In the genomic region with DNA sequence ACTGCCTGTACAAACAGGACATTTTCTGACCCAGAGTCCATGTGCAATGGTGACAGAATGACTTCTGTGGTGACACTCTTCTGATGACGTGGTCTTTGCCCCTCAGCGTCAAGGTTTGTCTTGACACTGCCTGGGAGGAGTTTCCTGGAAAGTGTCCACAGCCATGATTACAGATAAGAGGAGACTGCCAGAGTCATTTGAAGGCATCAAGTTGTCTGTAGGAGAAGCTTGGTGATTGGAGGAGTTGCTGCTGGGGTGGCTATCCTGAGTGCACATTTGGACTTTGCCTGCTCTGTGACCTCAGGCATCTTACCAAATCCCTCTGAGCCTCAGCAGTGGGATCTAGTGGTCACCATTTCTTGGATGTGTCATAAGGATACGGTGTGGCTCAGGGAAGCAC, we compare ENCODE assay signal across 1 cellular context.
A peak's percentile ranks its signal among the peaks of the same experiment; 100 is the strongest.
TF ChIP-seq lines count a peak whose summit lies in the region.

No MANE protein-coding gene starts in this region.

TF ChIP-seq in K562, 482 proteins besides CTCF, POLR2A, EP300 and RAD21 (continued from another document and continues in another):
- TF ChIP-seq, protein P1, sequence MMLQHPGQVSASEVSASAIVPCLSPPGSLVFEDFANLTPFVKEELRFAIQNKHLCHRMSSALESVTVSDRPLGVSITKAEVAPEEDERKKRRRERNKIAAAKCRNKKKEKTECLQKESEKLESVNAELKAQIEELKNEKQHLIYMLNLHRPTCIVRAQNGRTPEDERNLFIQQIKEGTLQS (IDR thresholded peaks at IDR 0.05), result peak; percentile 77
- TF ChIP-seq, protein P1 (CRISPR knock-in tag; conservative IDR thresholded peaks at IDR 0.05), result no peak
- peak; percentile 23 for TF ChIP-seq TBP (optimal IDR thresholded peaks at IDR 0.05; ENCODE audit: low read depth, low read length)
- peak; percentile 93 for TF ChIP-seq MTA3 (IDR thresholded peaks at IDR 0.05; ENCODE audit: borderline replicate concordance)
- no peak for TF ChIP-seq ADNP (tag; IDR thresholded peaks at IDR 0.05)
- TF ChIP-seq, protein P2, sequence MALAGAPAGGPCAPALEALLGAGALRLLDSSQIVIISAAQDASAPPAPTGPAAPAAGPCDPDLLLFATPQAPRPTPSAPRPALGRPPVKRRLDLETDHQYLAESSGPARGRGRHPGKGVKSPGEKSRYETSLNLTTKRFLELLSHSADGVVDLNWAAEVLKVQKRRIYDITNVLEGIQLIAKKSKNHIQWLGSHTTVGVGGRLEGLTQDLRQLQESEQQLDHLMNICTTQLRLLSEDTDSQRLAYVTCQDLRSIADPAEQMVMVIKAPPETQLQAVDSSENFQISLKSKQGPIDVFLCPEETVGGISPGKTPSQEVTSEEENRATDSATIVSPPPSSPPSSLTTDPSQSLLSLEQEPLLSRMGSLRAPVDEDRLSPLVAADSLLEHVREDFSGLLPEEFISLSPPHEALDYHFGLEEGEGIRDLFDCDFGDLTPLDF (CRISPR knock-in tag; IDR thresholded peaks at IDR 0.05), result no peak
- peak; percentile 67 for TF ChIP-seq ZFP36 (IDR thresholded peaks at IDR 0.05; ENCODE audit: low read depth, low read length, partially characterized antibody)
- TF ChIP-seq, protein P3, sequence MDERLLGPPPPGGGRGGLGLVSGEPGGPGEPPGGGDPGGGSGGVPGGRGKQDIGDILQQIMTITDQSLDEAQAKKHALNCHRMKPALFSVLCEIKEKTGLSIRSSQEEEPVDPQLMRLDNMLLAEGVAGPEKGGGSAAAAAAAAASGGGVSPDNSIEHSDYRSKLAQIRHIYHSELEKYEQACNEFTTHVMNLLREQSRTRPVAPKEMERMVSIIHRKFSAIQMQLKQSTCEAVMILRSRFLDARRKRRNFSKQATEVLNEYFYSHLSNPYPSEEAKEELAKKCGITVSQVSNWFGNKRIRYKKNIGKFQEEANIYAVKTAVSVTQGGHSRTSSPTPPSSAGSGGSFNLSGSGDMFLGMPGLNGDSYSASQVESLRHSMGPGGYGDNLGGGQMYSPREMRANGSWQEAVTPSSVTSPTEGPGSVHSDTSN (CRISPR knock-in tag; IDR thresholded peaks at IDR 0.05; ENCODE audit: low read depth), result no peak
- TF ChIP-seq, protein P3 (tag; conservative IDR thresholded peaks at IDR 0.05; ENCODE audit: low read depth), result peak; percentile 61; the same call in 1 of the 2 replicates
- no peak for TF ChIP-seq NR2C1 (IDR thresholded peaks at IDR 0.05)
- TF ChIP-seq NR2C1 (tag; IDR thresholded peaks at IDR 0.05), result 0 out of 2 replicates have a peak, but pooled peaks have one; percentile 44
- TF ChIP-seq EHMT2 (IDR thresholded peaks at IDR 0.05), result peak; percentile 78
- TF ChIP-seq ATF7 (IDR thresholded peaks at IDR 0.05), result peak; percentile 87
- TF ChIP-seq PHF21A (IDR thresholded peaks at IDR 0.05; ENCODE audit: borderline replicate concordance, low read depth), result no peak
- TF ChIP-seq HMG20A (CRISPR knock-in tag; conservative IDR thresholded peaks at IDR 0.05), result no peak
- TF ChIP-seq TARDBP (IDR thresholded peaks at IDR 0.05), result peak; percentile 70; the same call in 1 of the 2 replicates
- TF ChIP-seq, protein P4, sequence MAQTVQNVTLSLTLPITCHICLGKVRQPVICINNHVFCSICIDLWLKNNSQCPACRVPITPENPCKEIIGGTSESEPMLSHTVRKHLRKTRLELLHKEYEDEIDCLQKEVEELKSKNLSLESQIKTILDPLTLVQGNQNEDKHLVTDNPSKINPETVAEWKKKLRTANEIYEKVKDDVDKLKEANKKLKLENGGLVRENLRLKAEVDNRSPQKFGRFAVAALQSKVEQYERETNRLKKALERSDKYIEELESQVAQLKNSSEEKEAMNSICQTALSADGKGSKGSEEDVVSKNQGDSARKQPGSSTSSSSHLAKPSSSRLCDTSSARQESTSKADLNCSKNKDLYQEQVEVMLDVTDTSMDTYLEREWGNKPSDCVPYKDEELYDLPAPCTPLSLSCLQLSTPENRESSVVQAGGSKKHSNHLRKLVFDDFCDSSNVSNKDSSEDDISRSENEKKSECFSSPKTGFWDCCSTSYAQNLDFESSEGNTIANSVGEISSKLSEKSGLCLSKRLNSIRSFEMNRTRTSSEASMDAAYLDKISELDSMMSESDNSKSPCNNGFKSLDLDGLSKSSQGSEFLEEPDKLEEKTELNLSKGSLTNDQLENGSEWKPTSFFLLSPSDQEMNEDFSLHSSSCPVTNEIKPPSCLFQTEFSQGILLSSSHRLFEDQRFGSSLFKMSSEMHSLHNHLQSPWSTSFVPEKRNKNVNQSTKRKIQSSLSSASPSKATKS (CRISPR knock-in tag; IDR thresholded peaks at IDR 0.05), result no peak
- TF ChIP-seq HEY1 (CRISPR knock-in tag; IDR thresholded peaks at IDR 0.05; ENCODE audit: borderline replicate concordance), result no peak
- no peak for TF ChIP-seq ZNF778 (CRISPR knock-in tag; IDR thresholded peaks at IDR 0.05)
- TF ChIP-seq ETV5 (CRISPR knock-in tag; IDR thresholded peaks at IDR 0.05; ENCODE audit: low read depth), result no peak
- TF ChIP-seq MAZ (CRISPR knock-in tag; conservative IDR thresholded peaks at IDR 0.05 in 1 of 2, IDR thresholded peaks at IDR 0.05 in 1 of 2), result 0 out of 4 replicates have a peak, but pooled peaks of 1 of the 2 experiments have one; percentile 27
- TF ChIP-seq, protein P5, sequence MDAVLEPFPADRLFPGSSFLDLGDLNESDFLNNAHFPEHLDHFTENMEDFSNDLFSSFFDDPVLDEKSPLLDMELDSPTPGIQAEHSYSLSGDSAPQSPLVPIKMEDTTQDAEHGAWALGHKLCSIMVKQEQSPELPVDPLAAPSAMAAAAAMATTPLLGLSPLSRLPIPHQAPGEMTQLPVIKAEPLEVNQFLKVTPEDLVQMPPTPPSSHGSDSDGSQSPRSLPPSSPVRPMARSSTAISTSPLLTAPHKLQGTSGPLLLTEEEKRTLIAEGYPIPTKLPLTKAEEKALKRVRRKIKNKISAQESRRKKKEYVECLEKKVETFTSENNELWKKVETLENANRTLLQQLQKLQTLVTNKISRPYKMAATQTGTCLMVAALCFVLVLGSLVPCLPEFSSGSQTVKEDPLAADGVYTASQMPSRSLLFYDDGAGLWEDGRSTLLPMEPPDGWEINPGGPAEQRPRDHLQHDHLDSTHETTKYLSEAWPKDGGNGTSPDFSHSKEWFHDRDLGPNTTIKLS (IDR thresholded peaks at IDR 0.05; ENCODE audit: borderline replicate concordance, low read depth), result peak; percentile 25; the same call in 1 of the 2 replicates
- TF ChIP-seq NR2C2 (CRISPR knock-in tag; IDR thresholded peaks at IDR 0.05), result no peak
- TF ChIP-seq NR2C2 (tag; IDR thresholded peaks at IDR 0.05), result peak; percentile 84
- TF ChIP-seq XRCC3 (IDR thresholded peaks at IDR 0.05), result no peak
- no peak for TF ChIP-seq C11orf30 (IDR thresholded peaks at IDR 0.05; ENCODE audit: low read depth)
- TF ChIP-seq, protein P6, sequence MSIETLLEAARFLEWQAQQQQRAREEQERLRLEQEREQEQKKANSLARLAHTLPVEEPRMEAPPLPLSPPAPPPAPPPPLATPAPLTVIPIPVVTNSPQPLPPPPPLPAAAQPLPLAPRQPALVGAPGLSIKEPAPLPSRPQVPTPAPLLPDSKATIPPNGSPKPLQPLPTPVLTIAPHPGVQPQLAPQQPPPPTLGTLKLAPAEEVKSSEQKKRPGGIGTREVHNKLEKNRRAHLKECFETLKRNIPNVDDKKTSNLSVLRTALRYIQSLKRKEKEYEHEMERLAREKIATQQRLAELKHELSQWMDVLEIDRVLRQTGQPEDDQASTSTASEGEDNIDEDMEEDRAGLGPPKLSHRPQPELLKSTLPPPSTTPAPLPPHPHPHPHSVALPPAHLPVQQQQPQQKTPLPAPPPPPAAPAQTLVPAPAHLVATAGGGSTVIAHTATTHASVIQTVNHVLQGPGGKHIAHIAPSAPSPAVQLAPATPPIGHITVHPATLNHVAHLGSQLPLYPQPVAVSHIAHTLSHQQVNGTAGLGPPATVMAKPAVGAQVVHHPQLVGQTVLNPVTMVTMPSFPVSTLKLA (conservative IDR thresholded peaks at IDR 0.05), result peak in 1 of 2 experiments; percentile 50; a peak in 2 of 4 replicates
- peak; percentile 63; the same call in 1 of the 2 replicates for TF ChIP-seq JUN (IDR thresholded peaks at IDR 0.05; ENCODE audit: borderline replicate concordance, low read depth, low read length)
- no peak for TF ChIP-seq JUN (CRISPR knock-in tag; IDR thresholded peaks at IDR 0.05; ENCODE audit: borderline replicate concordance)
- no peak for TF ChIP-seq PPARD (CRISPR knock-in tag; IDR thresholded peaks at IDR 0.05)
- peak; percentile 73 for TF ChIP-seq JUND (IDR thresholded peaks at IDR 0.05; ENCODE audit: borderline replicate concordance, low read depth, low read length)
- TF ChIP-seq JUND (tag; IDR thresholded peaks at IDR 0.05; ENCODE audit: borderline replicate concordance, low read depth, low read length), result peak; percentile 85; the same call in 1 of the 3 replicates
- TF ChIP-seq TCFL5 (CRISPR knock-in tag; conservative IDR thresholded peaks at IDR 0.05), result no peak
- TF ChIP-seq ZNF584 (CRISPR knock-in tag; IDR thresholded peaks at IDR 0.05; ENCODE audit: low read depth), result 0 out of 2 replicates have a peak, but pooled peaks have one; percentile 33
- TF ChIP-seq, protein P7, sequence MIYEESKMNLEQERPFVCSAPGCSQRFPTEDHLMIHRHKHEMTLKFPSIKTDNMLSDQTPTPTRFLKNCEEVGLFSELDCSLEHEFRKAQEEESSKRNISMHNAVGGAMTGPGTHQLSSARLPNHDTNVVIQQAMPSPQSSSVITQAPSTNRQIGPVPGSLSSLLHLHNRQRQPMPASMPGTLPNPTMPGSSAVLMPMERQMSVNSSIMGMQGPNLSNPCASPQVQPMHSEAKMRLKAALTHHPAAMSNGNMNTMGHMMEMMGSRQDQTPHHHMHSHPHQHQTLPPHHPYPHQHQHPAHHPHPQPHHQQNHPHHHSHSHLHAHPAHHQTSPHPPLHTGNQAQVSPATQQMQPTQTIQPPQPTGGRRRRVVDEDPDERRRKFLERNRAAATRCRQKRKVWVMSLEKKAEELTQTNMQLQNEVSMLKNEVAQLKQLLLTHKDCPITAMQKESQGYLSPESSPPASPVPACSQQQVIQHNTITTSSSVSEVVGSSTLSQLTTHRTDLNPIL (CRISPR knock-in tag; IDR thresholded peaks at IDR 0.05), result no peak
- TF ChIP-seq SOX6 (IDR thresholded peaks at IDR 0.05), result 0 out of 2 replicates have a peak, but pooled peaks have one; percentile 56
- TF ChIP-seq ESRRB (CRISPR knock-in tag; IDR thresholded peaks at IDR 0.05; ENCODE audit: borderline replicate concordance), result no peak
- peak; percentile 67 for TF ChIP-seq FOSL1 (tag; conservative IDR thresholded peaks at IDR 0.05)
- TF ChIP-seq DPF2 (IDR thresholded peaks at IDR 0.05), result 0 out of 2 replicates have a peak, but pooled peaks have one; percentile 50
- TF ChIP-seq BRD4 (IDR thresholded peaks at IDR 0.05), result no peak
- TF ChIP-seq, protein P8, sequence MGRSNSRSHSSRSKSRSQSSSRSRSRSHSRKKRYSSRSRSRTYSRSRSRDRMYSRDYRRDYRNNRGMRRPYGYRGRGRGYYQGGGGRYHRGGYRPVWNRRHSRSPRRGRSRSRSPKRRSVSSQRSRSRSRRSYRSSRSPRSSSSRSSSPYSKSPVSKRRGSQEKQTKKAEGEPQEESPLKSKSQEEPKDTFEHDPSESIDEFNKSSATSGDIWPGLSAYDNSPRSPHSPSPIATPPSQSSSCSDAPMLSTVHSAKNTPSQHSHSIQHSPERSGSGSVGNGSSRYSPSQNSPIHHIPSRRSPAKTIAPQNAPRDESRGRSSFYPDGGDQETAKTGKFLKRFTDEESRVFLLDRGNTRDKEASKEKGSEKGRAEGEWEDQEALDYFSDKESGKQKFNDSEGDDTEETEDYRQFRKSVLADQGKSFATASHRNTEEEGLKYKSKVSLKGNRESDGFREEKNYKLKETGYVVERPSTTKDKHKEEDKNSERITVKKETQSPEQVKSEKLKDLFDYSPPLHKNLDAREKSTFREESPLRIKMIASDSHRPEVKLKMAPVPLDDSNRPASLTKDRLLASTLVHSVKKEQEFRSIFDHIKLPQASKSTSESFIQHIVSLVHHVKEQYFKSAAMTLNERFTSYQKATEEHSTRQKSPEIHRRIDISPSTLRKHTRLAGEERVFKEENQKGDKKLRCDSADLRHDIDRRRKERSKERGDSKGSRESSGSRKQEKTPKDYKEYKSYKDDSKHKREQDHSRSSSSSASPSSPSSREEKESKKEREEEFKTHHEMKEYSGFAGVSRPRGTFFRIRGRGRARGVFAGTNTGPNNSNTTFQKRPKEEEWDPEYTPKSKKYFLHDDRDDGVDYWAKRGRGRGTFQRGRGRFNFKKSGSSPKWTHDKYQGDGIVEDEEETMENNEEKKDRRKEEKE (IDR thresholded peaks at IDR 0.05; ENCODE audit: borderline replicate concordance in 1 of 2, control insufficient read depth in 1 of 2, low read depth in 2 of 2, low read length in 1 of 2), result no peak
- no peak for TF ChIP-seq ETV6 (IDR thresholded peaks at IDR 0.05; ENCODE audit: borderline replicate concordance in 1 of 2, low read depth in 2 of 2, low read length in 1 of 2)
- TF ChIP-seq ETV6 (CRISPR knock-in tag; IDR thresholded peaks at IDR 0.05; ENCODE audit: borderline replicate concordance), result no peak
- no peak for TF ChIP-seq NCOA4 (IDR thresholded peaks at IDR 0.05; ENCODE audit: partially characterized antibody)
